25 cellular contexts compared by ENCODE assay signal in genomic region chr1:216483672-216484401, GRCh38.
DNase-seq lines count a peak whose midpoint lies in the region; ATAC-seq, FAIRE-seq and TF ChIP-seq lines count a peak whose summit lies in the region.
"Had no signal": no experiment of that assay in that cellular context is flagged by ENCODE, and none has a peak within 500 bp of the region (broad histone marks: within the 10 kb centered on the region; RNA-seq: fewer than 3 reads in every experiment).

No MANE protein-coding gene starts in this region.

- H3K27ac ChIP-seq in small intestine (ENCODE audit: low read depth in 1 of 2, low read length in 1 of 2) (no peak overlapping the region), gastrocnemius medialis (no peak overlapping the region)
- H3K27ac ChIP-seq: BLaER1 had no signal

- H3K9me3 ChIP-seq in small intestine (ENCODE audit: control insufficient read depth, low read depth) (no peaks in the 10 kb centered on the region), gastrocnemius medialis (no peaks in the 10 kb centered on the region)
- H3K9me3 ChIP-seq: BE2C, BLaER1 had no signal

- WGBS in small intestine, 3 donors: 47 to 80% (median 67%) methylated on average over 1 of the region's 1 CpG

- ATAC-seq in left lobe of liver (peak; percentile 92), GM19328 (IDR thresholded peaks at IDR 0.05; ENCODE audit: unreplicated experiment) (no peak), gastrocnemius medialis (no peak)
- ATAC-seq: GM12878 had no signal

- H3K4me1 ChIP-seq in small intestine (ENCODE audit: control insufficient read depth in 2 of 2, insufficient read depth in 1 of 2, low read depth in 1 of 2, low read length in 1 of 2): no peaks in the 10 kb centered on the region
- H3K4me1 ChIP-seq in gastrocnemius medialis: no peaks in the 10 kb centered on the region
- H3K4me1 ChIP-seq: BE2C, BLaER1 had no signal

- H3K27me3 ChIP-seq in small intestine (ENCODE audit: control insufficient read depth in 2 of 2, insufficient read depth in 2 of 2, low read length in 2 of 2) (no peaks in the 10 kb centered on the region), gastrocnemius medialis (no peaks in the 10 kb centered on the region)
- H3K27me3 ChIP-seq: BE2C, BLaER1 had no signal

- H3K36me3 ChIP-seq in small intestine (ENCODE audit: control insufficient read depth in 2 of 2, insufficient read depth in 2 of 2, low read length in 2 of 2) (no peaks in the 10 kb centered on the region), gastrocnemius medialis (no peaks in the 10 kb centered on the region)
- H3K36me3 ChIP-seq: BE2C, BLaER1 had no signal

- TF ChIP-seq POLR2A in gastrocnemius medialis (IDR thresholded peaks at IDR 0.05): no peak

- H3K4me3 ChIP-seq in small intestine (ENCODE audit: low read depth in 1 of 2, low read length in 2 of 2) (no peak overlapping the region), gastrocnemius medialis (no peak overlapping the region)
- H3K4me3 ChIP-seq: BLaER1, GM12878 had no signal

- no peak for FAIRE-seq in small intestine (lab: Jason Lieb, UNC)
- FAIRE-seq: A204.1, GM12878, GM12892, GM19239 had no signal

- in situ Hi-C loops in gastrocnemius medialis (cut with MboI; ENCODE audit: low sequenced_read_pairs in 4 of 4): no loop called here

- intact Hi-C loops in gastrocnemius medialis (cut with DNase I; ENCODE audit: low total_unique reads): no loop called here

- no peak for TF ChIP-seq CTCF in gastrocnemius medialis (IDR thresholded peaks at IDR 0.05 in 4 of 5, conservative IDR thresholded peaks at IDR 0.05 in 1 of 5)

- DNase-seq in HuH-7 (ENCODE audit: low spot score) (peak; percentile 28), left lobe of liver (ENCODE audit: low spot score) (peak; percentile 55), small intestine (peak; percentile 1), gastrocnemius medialis (no peak)
- DNase-seq: 8988T; ACHN; BE2C; C1 segment of cervical spinal cord; CD4-positive, alpha-beta memory T cell; CD4-positive, CD25-positive, alpha-beta regulatory T cell; CD8-positive, alpha-beta memory T cell; COR-L47; DMS 273 treated with DMSO at 0.1 percent for 48 hours; DMS153; DMS53; DMS79; DND-41; EL; GDM1 had no signal

Comparison
In these comparisons a context has a peak if more than half of its experiments do, and no peak if none do; other contexts are left out.
1. DNase-seq: peak in HuH-7 (single experiment), left lobe of liver (single experiment) and small intestine (single experiment); none in gastrocnemius medialis (0 of 2).